14 cellular contexts compared by ENCODE assay signal in the genomic region with DNA sequence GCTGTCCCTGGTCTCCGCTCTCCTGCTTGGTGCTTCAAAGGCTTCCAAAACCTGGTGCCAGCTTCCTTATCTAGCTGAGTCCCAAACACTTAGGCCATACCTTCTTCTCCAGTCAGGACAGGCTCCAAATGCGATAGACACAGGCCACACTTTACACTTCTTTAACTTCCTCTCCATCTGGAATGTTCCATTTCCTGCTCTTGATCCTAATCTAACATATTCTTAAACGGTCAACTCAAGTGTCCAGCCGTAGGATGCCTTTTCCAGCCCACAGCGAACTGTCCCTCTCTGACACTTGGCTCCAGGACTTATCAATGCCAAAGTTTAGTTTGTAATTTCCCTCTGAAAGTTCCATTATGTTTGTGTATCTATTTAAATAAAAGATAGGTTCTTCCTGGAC. TPM values are rescaled to one million over a fixed set of nuclear protein-coding genes. Genes with fewer than 3 reads are reported as not detected.
"Had no signal": no experiment of that assay in that cellular context is flagged by ENCODE, and none has a peak within 500 bp of the region (broad histone marks: within the 10 kb centered on the region; RNA-seq: fewer than 3 reads in every experiment).

No MANE protein-coding gene starts in this region.

- H3K9me3 ChIP-seq: body of pancreas, ovary, stomach had no signal

- H3K4me3 ChIP-seq: body of pancreas, ovary, stomach had no signal

- H3K27me3 ChIP-seq: body of pancreas, ovary, stomach had no signal

- H3K36me3 ChIP-seq: ovary had no signal

- ATAC-seq: activated CD8-positive, alpha-beta T cell treated with anti-CD3 and anti-CD28 coated beads, Interleukin-2, amount 10 ng/mL, durations not matched to agents 7 days and 5 days; body of pancreas had no signal

- H3K4me1 ChIP-seq: body of pancreas had no signal

- H3K27ac ChIP-seq: body of pancreas, ovary, stomach had no signal

- DNase-seq: activated CD8-positive, alpha-beta memory T cell treated with anti-CD3 and anti-CD28 coated beads, Interleukin-2, amount 50 U/mL, for 48 hours; activated CD8-positive, alpha-beta T cell treated with anti-CD3 and anti-CD28 coated beads, Interleukin-2, amount 10 ng/mL, durations not matched to agents 7 days and 5 days; activated naive CD4-positive, alpha-beta T cell treated with anti-CD3 and anti-CD28 coated beads, Interleukin-2, amount 10 ng/mL, durations not matched to agents 7 days and 5 days; body of pancreas; glutamatergic neuron; left cardiac atrium; mammary epithelial cell; ovary; stimulated activated CD4-positive, alpha-beta T cell treated with anti-CD3 and anti-CD28 coated beads, Interleukin-15, amount 100 ng/mL, for 24 hours; stimulated activated CD4-positive, alpha-beta T cell treated with anti-CD3 and anti-CD28 coated beads, Interleukin-4, amount 100 ng/mL, for 24 hours; stomach had no signal

RNA-seq across cellular contexts. Expression of a gene that starts 19.2 kb away (rescaled TPM):
- total RNA-seq: activated CD8-positive, alpha-beta T cell treated with anti-CD3 and anti-CD28 coated beads, Interleukin-2, amount 10 ng/mL, durations not matched to agents 7 days and 5 days; neural crest cell; skeletal muscle tissue; T-helper 2 cell treated with Interferon-gamma antibody and Interleukin-4, amounts not matched to agents 100 ng/mL and 5 ng/mL, for 36 hours had no signal
